15 cellular contexts compared by ENCODE assay signal in the genomic region with DNA sequence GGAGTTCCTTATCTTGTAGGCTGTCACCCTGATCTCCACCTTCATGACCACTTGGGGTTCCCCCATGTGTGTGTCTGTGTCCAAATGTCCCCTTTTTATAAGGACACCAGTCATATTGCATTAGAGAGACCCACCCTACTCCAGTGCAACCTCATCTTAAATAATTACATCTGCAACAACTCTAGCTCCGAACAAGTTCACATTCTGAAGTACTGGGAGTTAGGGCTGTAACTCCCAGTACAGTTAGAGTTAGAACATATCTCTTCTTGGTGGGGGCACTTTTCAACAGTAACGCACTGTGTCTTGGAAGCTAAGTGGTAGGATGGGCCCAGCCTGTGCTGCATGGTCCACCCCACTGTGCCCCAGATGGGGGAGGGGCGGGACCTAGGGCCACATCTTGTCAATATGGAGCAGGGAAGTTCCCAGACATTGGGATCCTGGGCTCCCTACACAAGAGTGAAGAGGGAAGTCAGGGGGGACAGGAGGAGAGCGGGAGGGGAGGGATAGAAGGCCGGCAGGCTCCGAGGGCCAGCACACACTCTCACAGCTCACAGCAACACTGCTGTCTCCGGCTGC.
"Had no signal": no experiment of that assay in that cellular context is flagged by ENCODE, and none has a peak within 500 bp of the region (broad histone marks: within the 10 kb centered on the region; RNA-seq: fewer than 3 reads in every experiment).

No MANE protein-coding gene starts in this region.

- ATAC-seq: activated CD8-positive, alpha-beta T cell treated with anti-CD3 and anti-CD28 coated beads for 36 hours; activated T-cell treated with anti-CD3 and anti-CD28 coated beads, Interleukin-2, amount 50 U/mL, for 4 hours; left colon; psoas muscle; stimulated activated naive B cell treated with anti-CD40 and anti-IgM and Interleukin-4, amounts not matched to agents 10 μg/mL and 1 μg/mL and 100 μg/mL, for 72 hours; T-cell had no signal

- H3K27me3 ChIP-seq: adrenal gland, right lobe of liver had no signal

- H3K4me1 ChIP-seq: adrenal gland, psoas muscle, right lobe of liver had no signal

- H3K27ac ChIP-seq: psoas muscle, right lobe of liver, thoracic aorta had no signal

- DNase-seq: activated B cell treated with CpG ODN at 0.5 μM for 24 hours; activated CD4-positive, alpha-beta T cell treated with anti-CD3 and anti-CD28 coated beads for 4 hours; activated CD8-positive, alpha-beta T cell treated with anti-CD3 and anti-CD28 coated beads for 36 hours; activated T-cell treated with anti-CD3 and anti-CD28 coated beads, Interleukin-2, amount 50 U/mL, for 4 hours; effector memory CD4-positive, alpha-beta T cell; left colon; nephron progenitor cell; psoas muscle; right lobe of liver; stimulated activated CD4-positive, alpha-beta T cell treated with anti-CD3 and anti-CD28 coated beads, Interleukin-4, amount 100 ng/mL, for 4 hours; stimulated activated naive B cell treated with anti-CD40 and anti-IgM and Interleukin-4, amounts not matched to agents 10 μg/mL and 1 μg/mL and 100 μg/mL, for 72 hours; T-cell had no signal

- H3K9me3 ChIP-seq: adrenal gland, psoas muscle, right lobe of liver, thoracic aorta had no signal

- H3K4me3 ChIP-seq: adrenal gland, lung, psoas muscle, right lobe of liver, thoracic aorta had no signal

- H3K36me3 ChIP-seq: adrenal gland, right lobe of liver, thoracic aorta had no signal
